ENCODE assay signal across 26 cellular contexts in genomic region chr17:57542518-57542917, GRCh38.
DNase-seq lines count a peak whose midpoint lies in the region; ATAC-seq and TF ChIP-seq lines count a peak whose summit lies in the region.
"Had no signal": no experiment of that assay in that cellular context is flagged by ENCODE, and none has a peak within 500 bp of the region (broad histone marks: within the 10 kb centered on the region; RNA-seq: fewer than 3 reads in every experiment).

No MANE protein-coding gene starts in this region.

- no peak overlapping the region for H3K4me3 Mint-ChIP-seq in activated CD8-positive, alpha-beta T cell treated with anti-CD3 and anti-CD28 coated beads, Interleukin-2, amount 10 ng/mL, durations not matched to agents 7 days and 5 days
- no peak overlapping the region for H3K4me3 Mint-ChIP-seq in activated CD8-positive, alpha-beta T cell treated with anti-CD3 and anti-CD28 coated beads for 36 hours
- H3K4me3 Mint-ChIP-seq in WTC11, result no peak overlapping the region
- H3K4me3 Mint-ChIP-seq in activated T-helper 1 cell treated with anti-CD3 and anti-CD28 coated beads, Interleukin-12 subunit alpha, Interleukin-12 subunit beta, Interleukin-2, Interleukin-4 antibody, amounts not matched to agents 30 ng/mL and 10 ng/mL and 1 ng/mL, durations not matched to agents 14 hours and 24 hours and 36 hours, result no peak overlapping the region
- no peak overlapping the region for H3K4me3 Mint-ChIP-seq in activated T-cell treated with anti-CD3 and anti-CD28 coated beads, Interleukin-2, amount 50 U/mL, for 72 hours
- H3K4me3 Mint-ChIP-seq: activated CD8-positive, alpha-beta memory T cell treated with anti-CD3 and anti-CD28 coated beads, Interleukin-2, amount 10 ng/mL, durations not matched to agents 7 days and 5 days; activated naive CD8-positive, alpha-beta T cell; mesothelial cell of epicardium; stimulated activated effector memory CD8-positive, alpha-beta T cell treated with anti-CD3 and anti-CD28 coated beads, Interleukin-12 subunit alpha, Interleukin-12 subunit beta, amount 100 ng/mL, for 72 hours; T-helper 1 cell treated with Interleukin-12 subunit alpha and Interleukin-12 subunit beta and Interleukin-4 antibody, amounts not matched to agents 30 μg/mL and 1 μg/mL, for 36 hours had no signal

- no peaks in the 10 kb centered on the region for H3K36me3 ChIP-seq in thoracic aorta
- H3K36me3 ChIP-seq in A673 (ENCODE audit: insufficient read depth, low read length, poor library complexity, severe bottlenecking), result no peaks in the 10 kb centered on the region
- H3K36me3 ChIP-seq: gastroesophageal sphincter, prostate gland, SJCRH30, thyroid gland had no signal

- POLR2A ChIA-PET in activated CD8-positive, alpha-beta T cell treated with anti-CD3 and anti-CD28 coated beads, Interleukin-2, amount 10 ng/mL, durations not matched to agents 7 days and 5 days (lab: Charles Lee), result no interaction called here
- POLR2A ChIA-PET in activated CD8-positive, alpha-beta T cell treated with anti-CD3 and anti-CD28 coated beads for 36 hours (lab: Charles Lee), result no interaction called here
- POLR2A ChIA-PET in WTC11 (lab: Charles Lee), result no interaction called here
- POLR2A ChIA-PET in A673 (lab: Charles Lee; ENCODE audit: low non-redundant PET), result no interaction called here

- TF ChIP-seq CTCF in activated CD8-positive, alpha-beta T cell treated with anti-CD3 and anti-CD28 coated beads for 36 hours (IDR thresholded peaks at IDR 0.05), result no peak
- TF ChIP-seq CTCF in WTC11 (IDR thresholded peaks at IDR 0.05), result no peak
- no peak for TF ChIP-seq CTCF in thoracic aorta (IDR thresholded peaks at IDR 0.05)
- TF ChIP-seq CTCF in A673 (conservative IDR thresholded peaks at IDR 0.05; ENCODE audit: low read depth, low read length), result no peak

- ATAC-seq in activated CD8-positive, alpha-beta T cell treated with anti-CD3 and anti-CD28 coated beads, Interleukin-2, amount 10 ng/mL, durations not matched to agents 7 days and 5 days, result no peak
- no peak for ATAC-seq in activated CD8-positive, alpha-beta T cell treated with anti-CD3 and anti-CD28 coated beads for 36 hours
- ATAC-seq in WTC11 (no peak), thoracic aorta (ENCODE audit: insufficient number of reproducible peaks, low FRiP score, low read depth) (no peak)
- ATAC-seq in activated T-cell treated with anti-CD3 and anti-CD28 coated beads, Interleukin-2, amount 50 U/mL, for 72 hours (replicated peaks in 1 of 2), result no peak
- ATAC-seq: activated CD8-positive, alpha-beta memory T cell treated with anti-CD3 and anti-CD28 coated beads, Interleukin-2, amount 10 ng/mL, durations not matched to agents 7 days and 5 days; left colon; stimulated activated effector memory CD8-positive, alpha-beta T cell treated with anti-CD3 and anti-CD28 coated beads, Interleukin-12 subunit alpha, Interleukin-12 subunit beta, amount 100 ng/mL, for 72 hours had no signal

- CTCF ChIA-PET in activated CD8-positive, alpha-beta T cell treated with anti-CD3 and anti-CD28 coated beads, Interleukin-2, amount 10 ng/mL, durations not matched to agents 7 days and 5 days (lab: Charles Lee), result interaction anchor here (1.5 kb wide), 1 partner anchor 9 kb away, joined by 8 read pairs; no protein-coding TSS in a partner anchor
- CTCF ChIA-PET in activated CD8-positive, alpha-beta T cell treated with anti-CD3 and anti-CD28 coated beads for 36 hours (lab: Charles Lee), result no interaction called here
- CTCF ChIA-PET in WTC11 (lab: Charles Lee) (interaction anchor here (1.9 kb wide), 1 partner anchor 10 kb away, joined by 10 read pairs; no protein-coding TSS in a partner anchor), A673 (lab: Charles Lee) (no interaction called here)

- H3K36me3 Mint-ChIP-seq in activated CD8-positive, alpha-beta T cell treated with anti-CD3 and anti-CD28 coated beads, Interleukin-2, amount 10 ng/mL, durations not matched to agents 7 days and 5 days (ENCODE audit: low read depth), result no peaks in the 10 kb centered on the region
- no peaks in the 10 kb centered on the region for H3K36me3 Mint-ChIP-seq in activated CD8-positive, alpha-beta T cell treated with anti-CD3 and anti-CD28 coated beads for 36 hours (ENCODE audit: low read depth)
- no peaks in the 10 kb centered on the region for H3K36me3 Mint-ChIP-seq in WTC11
- H3K36me3 Mint-ChIP-seq in activated T-helper 1 cell treated with anti-CD3 and anti-CD28 coated beads, Interleukin-12 subunit alpha, Interleukin-12 subunit beta, Interleukin-2, Interleukin-4 antibody, amounts not matched to agents 30 ng/mL and 10 ng/mL and 1 ng/mL, durations not matched to agents 14 hours and 24 hours and 36 hours (ENCODE audit: low read depth), result peaks cover 10% of the 10 kb centered on the region
- H3K36me3 Mint-ChIP-seq in activated T-cell treated with anti-CD3 and anti-CD28 coated beads, Interleukin-2, amount 50 U/mL, for 72 hours (ENCODE audit: insufficient read depth in 2 of 2), result no peaks in the 10 kb centered on the region
- H3K36me3 Mint-ChIP-seq: activated CD8-positive, alpha-beta memory T cell treated with anti-CD3 and anti-CD28 coated beads, Interleukin-2, amount 10 ng/mL, durations not matched to agents 7 days and 5 days; activated naive CD8-positive, alpha-beta T cell; mesothelial cell of epicardium; stimulated activated effector memory CD8-positive, alpha-beta T cell treated with anti-CD3 and anti-CD28 coated beads, Interleukin-12 subunit alpha, Interleukin-12 subunit beta, amount 100 ng/mL, for 72 hours had no signal

- H3K9me3 ChIP-seq in thoracic aorta (no peaks in the 10 kb centered on the region), A673 (ENCODE audit: low read depth, low read length, poor library complexity, severe bottlenecking) (no peaks in the 10 kb centered on the region)
- H3K9me3 ChIP-seq: gastroesophageal sphincter, prostate gland, SJCRH30, thyroid gland had no signal

- H3K9me3 Mint-ChIP-seq in activated CD8-positive, alpha-beta T cell treated with anti-CD3 and anti-CD28 coated beads, Interleukin-2, amount 10 ng/mL, durations not matched to agents 7 days and 5 days (ENCODE audit: insufficient read depth), result no peaks in the 10 kb centered on the region
- H3K9me3 Mint-ChIP-seq in activated CD8-positive, alpha-beta T cell treated with anti-CD3 and anti-CD28 coated beads for 36 hours, result no peaks in the 10 kb centered on the region
- H3K9me3 Mint-ChIP-seq in WTC11, result no peaks in the 10 kb centered on the region
- H3K9me3 Mint-ChIP-seq in activated T-helper 1 cell treated with anti-CD3 and anti-CD28 coated beads, Interleukin-12 subunit alpha, Interleukin-12 subunit beta, Interleukin-2, Interleukin-4 antibody, amounts not matched to agents 30 ng/mL and 10 ng/mL and 1 ng/mL, durations not matched to agents 14 hours and 24 hours and 36 hours, result no peaks in the 10 kb centered on the region
- no peaks in the 10 kb centered on the region for H3K9me3 Mint-ChIP-seq in activated T-cell treated with anti-CD3 and anti-CD28 coated beads, Interleukin-2, amount 50 U/mL, for 72 hours
- H3K9me3 Mint-ChIP-seq: mesothelial cell of epicardium; stimulated activated effector memory CD8-positive, alpha-beta T cell treated with anti-CD3 and anti-CD28 coated beads, Interleukin-12 subunit alpha, Interleukin-12 subunit beta, amount 100 ng/mL, for 72 hours; T-helper 1 cell treated with Interleukin-12 subunit alpha and Interleukin-12 subunit beta and Interleukin-4 antibody, amounts not matched to agents 30 μg/mL and 1 μg/mL, for 36 hours had no signal

- DNase-seq in activated CD8-positive, alpha-beta T cell treated with anti-CD3 and anti-CD28 coated beads, Interleukin-2, amount 10 ng/mL, durations not matched to agents 7 days and 5 days, result no peak
- no peak for DNase-seq in activated CD8-positive, alpha-beta T cell treated with anti-CD3 and anti-CD28 coated beads for 36 hours
- no peak for DNase-seq in WTC11 (ENCODE audit: low spot score)
- peak; percentile 69 for DNase-seq in medulla oblongata (ENCODE audit: extremely low spot score)
- no peak for DNase-seq in thoracic aorta (ENCODE audit: low spot score)
- no peak for DNase-seq in activated T-helper 1 cell treated with anti-CD3 and anti-CD28 coated beads, Interleukin-12 subunit alpha, Interleukin-12 subunit beta, Interleukin-2, Interleukin-4 antibody, amounts not matched to agents 30 ng/mL and 10 ng/mL and 1 ng/mL, durations not matched to agents 14 hours and 24 hours and 36 hours (ENCODE audit: low spot score)
- no peak for DNase-seq in activated T-cell treated with anti-CD3 and anti-CD28 coated beads, Interleukin-2, amount 50 U/mL, for 72 hours
- no peak for DNase-seq in A673 (ENCODE audit: low spot score)
- DNase-seq: activated CD4-positive, alpha-beta T cell treated with anti-CD3 and anti-CD28 coated beads for 48 hours; activated CD8-positive, alpha-beta memory T cell treated with anti-CD3 and anti-CD28 coated beads, Interleukin-2, amount 10 ng/mL, durations not matched to agents 7 days and 5 days; AML-193; DMS79 treated with DMSO at 0.1 percent for 48 hours; effector memory CD4-positive, alpha-beta T cell; left colon; NCI-H1092 treated with DMSO at 0.1 percent for 48 hours; SJCRH30; stimulated activated CD4-positive, alpha-beta T cell treated with anti-CD3 and anti-CD28 coated beads, Interleukin-2, amount 100 ng/mL, for 24 hours; thyroid gland had no signal

- H3K27me3 ChIP-seq in thoracic aorta (replicated peaks; ENCODE audit: insufficient read depth) (no peaks in the 10 kb centered on the region), A673 (replicated peaks; ENCODE audit: insufficient read depth, low read depth, low read length, poor library complexity) (no peaks in the 10 kb centered on the region)
- H3K27me3 ChIP-seq: gastroesophageal sphincter, SJCRH30, thyroid gland had no signal

- H3K4me1 Mint-ChIP-seq in activated CD8-positive, alpha-beta T cell treated with anti-CD3 and anti-CD28 coated beads, Interleukin-2, amount 10 ng/mL, durations not matched to agents 7 days and 5 days (ENCODE audit: low read depth), result peaks cover 18% of the 10 kb centered on the region
- H3K4me1 Mint-ChIP-seq in activated CD8-positive, alpha-beta T cell treated with anti-CD3 and anti-CD28 coated beads for 36 hours (ENCODE audit: low read depth), result peaks cover 28% of the 10 kb centered on the region
- H3K4me1 Mint-ChIP-seq in WTC11, result peaks cover 61% of the 10 kb centered on the region
- peaks cover 28% of the 10 kb centered on the region for H3K4me1 Mint-ChIP-seq in activated T-helper 1 cell treated with anti-CD3 and anti-CD28 coated beads, Interleukin-12 subunit alpha, Interleukin-12 subunit beta, Interleukin-2, Interleukin-4 antibody, amounts not matched to agents 30 ng/mL and 10 ng/mL and 1 ng/mL, durations not matched to agents 14 hours and 24 hours and 36 hours (ENCODE audit: low read depth)
- peaks cover 35% of the 10 kb centered on the region for H3K4me1 Mint-ChIP-seq in activated T-cell treated with anti-CD3 and anti-CD28 coated beads, Interleukin-2, amount 50 U/mL, for 72 hours (ENCODE audit: low read depth)

- BruUV-seq in A673 (replicated peaks; lab: Mats Ljungman, UMichigan), result no TSS peak

- intact Hi-C loops in activated CD8-positive, alpha-beta T cell treated with anti-CD3 and anti-CD28 coated beads for 36 hours (cut with micrococcal nuclease), result no loop called here
- intact Hi-C loops in activated T-helper 1 cell treated with anti-CD3 and anti-CD28 coated beads, Interleukin-12 subunit alpha, Interleukin-12 subunit beta, Interleukin-2, Interleukin-4 antibody, amounts not matched to agents 30 ng/mL and 10 ng/mL and 1 ng/mL, durations not matched to agents 14 hours and 24 hours and 36 hours (cut with micrococcal nuclease), result no loop called here
- intact Hi-C loops in A673 (cut with micrococcal nuclease; ENCODE audit: unreplicated experiment), result loop anchor here (10.0 kb wide), 1 partner anchor 118 kb away; no protein-coding TSS in a partner anchor

- H3K27me3 Mint-ChIP-seq in activated CD8-positive, alpha-beta T cell treated with anti-CD3 and anti-CD28 coated beads, Interleukin-2, amount 10 ng/mL, durations not matched to agents 7 days and 5 days (ENCODE audit: low read depth), result no peaks in the 10 kb centered on the region
- H3K27me3 Mint-ChIP-seq in activated CD8-positive, alpha-beta T cell treated with anti-CD3 and anti-CD28 coated beads for 36 hours, result no peaks in the 10 kb centered on the region
- H3K27me3 Mint-ChIP-seq in WTC11 (ENCODE audit: low read depth), result no peaks in the 10 kb centered on the region
- H3K27me3 Mint-ChIP-seq in activated T-helper 1 cell treated with anti-CD3 and anti-CD28 coated beads, Interleukin-12 subunit alpha, Interleukin-12 subunit beta, Interleukin-2, Interleukin-4 antibody, amounts not matched to agents 30 ng/mL and 10 ng/mL and 1 ng/mL, durations not matched to agents 14 hours and 24 hours and 36 hours (ENCODE audit: insufficient read depth), result no peaks in the 10 kb centered on the region
- no peaks in the 10 kb centered on the region for H3K27me3 Mint-ChIP-seq in activated T-cell treated with anti-CD3 and anti-CD28 coated beads, Interleukin-2, amount 50 U/mL, for 72 hours (ENCODE audit: low read depth)
- H3K27me3 Mint-ChIP-seq: activated CD8-positive, alpha-beta memory T cell treated with anti-CD3 and anti-CD28 coated beads, Interleukin-2, amount 10 ng/mL, durations not matched to agents 7 days and 5 days; activated naive CD8-positive, alpha-beta T cell had no signal

- H3K4me1 ChIP-seq in thoracic aorta (ENCODE audit: control insufficient read depth in 1 of 2, low read depth in 2 of 2), result peaks cover 0 to 41% of the 10 kb centered on the region in 2 donors
- peaks cover 74% of the 10 kb centered on the region for H3K4me1 ChIP-seq in A673 (ENCODE audit: insufficient read depth, low read length, poor library complexity, severe bottlenecking)

- no peak overlapping the region for H3K4me3 ChIP-seq in thoracic aorta
- no peak overlapping the region for H3K4me3 ChIP-seq in A673 (ENCODE audit: low read depth, low read length, poor library complexity, severe bottlenecking)
- H3K4me3 ChIP-seq: gastroesophageal sphincter, prostate gland, SJCRH30, skin epidermis, thyroid gland had no signal

- H3K27ac ChIP-seq in thoracic aorta (peak overlapping the region; percentile 21 to 33), A673 (ENCODE audit: low read depth, low read length, poor library complexity, severe bottlenecking) (no peak overlapping the region)
- H3K27ac ChIP-seq: 22Rv1, prostate gland, SJCRH30, skin epidermis, thyroid gland had no signal

- H3K27ac Mint-ChIP-seq in activated CD8-positive, alpha-beta T cell treated with anti-CD3 and anti-CD28 coated beads, Interleukin-2, amount 10 ng/mL, durations not matched to agents 7 days and 5 days, result peak overlapping the region; percentile 36
- no peak overlapping the region for H3K27ac Mint-ChIP-seq in activated CD8-positive, alpha-beta T cell treated with anti-CD3 and anti-CD28 coated beads for 36 hours
- H3K27ac Mint-ChIP-seq in WTC11, result no peak overlapping the region
- no peak overlapping the region for H3K27ac Mint-ChIP-seq in activated T-helper 1 cell treated with anti-CD3 and anti-CD28 coated beads, Interleukin-12 subunit alpha, Interleukin-12 subunit beta, Interleukin-2, Interleukin-4 antibody, amounts not matched to agents 30 ng/mL and 10 ng/mL and 1 ng/mL, durations not matched to agents 14 hours and 24 hours and 36 hours
- no peak overlapping the region for H3K27ac Mint-ChIP-seq in activated T-cell treated with anti-CD3 and anti-CD28 coated beads, Interleukin-2, amount 50 U/mL, for 72 hours
- H3K27ac Mint-ChIP-seq: activated CD8-positive, alpha-beta memory T cell treated with anti-CD3 and anti-CD28 coated beads, Interleukin-2, amount 10 ng/mL, durations not matched to agents 7 days and 5 days; mesothelial cell of epicardium; stimulated activated effector memory CD8-positive, alpha-beta T cell treated with anti-CD3 and anti-CD28 coated beads, Interleukin-12 subunit alpha, Interleukin-12 subunit beta, amount 100 ng/mL, for 72 hours; T-helper 1 cell treated with Interleukin-12 subunit alpha and Interleukin-12 subunit beta and Interleukin-4 antibody, amounts not matched to agents 30 μg/mL and 1 μg/mL, for 36 hours had no signal

Comparison
In these comparisons a context has a peak if more than half of its experiments do, and no peak if none do; other contexts are left out.
1. CTCF ChIA-PET loops: an anchor here in activated CD8-positive, alpha-beta T cell treated with anti-CD3 and anti-CD28 coated beads, Interleukin-2, amount 10 ng/mL, durations not matched to agents 7 days and 5 days (1.5 kb wide) and WTC11 (1.9 kb wide); none called in activated CD8-positive, alpha-beta T cell treated with anti-CD3 and anti-CD28 coated beads for 36 hours and A673.